ENCODE assay signal across 7 cellular contexts in the genomic region with DNA sequence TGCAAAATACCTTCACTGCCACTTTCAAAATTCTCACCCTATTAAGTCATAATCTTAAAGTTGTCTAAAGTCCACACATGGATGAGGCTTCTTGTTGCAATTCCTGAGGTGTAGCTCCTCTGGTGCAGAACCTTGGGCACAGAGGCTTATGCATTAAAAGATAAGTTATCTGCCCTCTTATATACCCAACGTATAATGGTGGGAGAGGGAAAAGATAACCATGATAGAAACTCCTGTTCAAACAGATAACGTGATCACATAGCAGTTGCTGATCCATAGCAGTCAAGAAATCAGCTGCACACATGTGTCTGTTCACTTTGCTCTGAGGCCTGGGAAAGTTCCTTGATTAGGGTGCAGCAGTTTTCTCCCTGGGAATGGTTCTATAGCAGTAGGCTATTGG.
"Had no signal": no experiment of that assay in that cellular context is flagged by ENCODE, and none has a peak within 500 bp of the region (broad histone marks: within the 10 kb centered on the region; RNA-seq: fewer than 3 reads in every experiment).

No MANE protein-coding gene starts in this region.

- H3K4me3 Mint-ChIP-seq: HFFc6, IgD-negative memory B cell had no signal

- H3K4me3 ChIP-seq: GM23248, HAP-1 had no signal

- H3K36me3 ChIP-seq: HAP-1 had no signal

- DNase-seq: GM23248, GOT3, H7, HFFc6 had no signal

- H3K27me3 Mint-ChIP-seq: IgD-negative memory B cell had no signal

- H3K27ac ChIP-seq: GM23248, HL-60 had no signal

- H3K4me1 Mint-ChIP-seq: IgD-negative memory B cell had no signal

- H3K4me1 ChIP-seq: HAP-1 had no signal

- H3K27ac Mint-ChIP-seq: HFFc6, IgD-negative memory B cell had no signal

- H3K9ac ChIP-seq: GM23248 had no signal

- H3K9me3 ChIP-seq: HAP-1 had no signal

- H3K36me3 Mint-ChIP-seq: IgD-negative memory B cell had no signal
